Comparison of ENCODE assay signal across 28 cellular contexts in genomic region chr7:44094365-44094764, GRCh38. TPM values are rescaled to one million over a fixed set of nuclear protein-coding genes. Genes with fewer than 3 reads are reported as not detected.
A peak's percentile ranks its signal among the peaks of the same experiment; 100 is the strongest.
DNase-seq lines count a peak whose midpoint lies in the region; ATAC-seq, FAIRE-seq and TF ChIP-seq lines count a peak whose summit lies in the region.
"Had no signal": no experiment of that assay in that cellular context is flagged by ENCODE, and none has a peak within 500 bp of the region (broad histone marks: within the 10 kb centered on the region; RNA-seq: fewer than 3 reads in every experiment).

No MANE protein-coding gene starts in this region.

- H3K4me3 ChIP-seq in astrocyte (ENCODE audit: insufficient read depth, low read depth, low read length) (no peak overlapping the region), thymus (ENCODE audit: low read length) (no peak overlapping the region)
- H3K4me3 ChIP-seq: esophagus squamous epithelium, K562, psoas muscle, SJSA1 had no signal

- H3K4me1 Mint-ChIP-seq in astrocyte (ENCODE audit: low read depth, unreplicated experiment) (peaks cover 7% of the 10 kb centered on the region), nephron (peaks cover 27% of the 10 kb centered on the region)
- H3K4me1 Mint-ChIP-seq in activated CD8-positive, alpha-beta memory T cell treated with anti-CD3 and anti-CD28 coated beads, Interleukin-2, amount 10 ng/mL, durations not matched to agents 7 days and 5 days = peaks cover 24% of the 10 kb centered on the region

- H3K27ac Mint-ChIP-seq in astrocyte (ENCODE audit: unreplicated experiment) (no peak overlapping the region), nephron (peak overlapping the region; percentile 36 to 89 (median 84))
- H3K27ac Mint-ChIP-seq in activated CD8-positive, alpha-beta memory T cell treated with anti-CD3 and anti-CD28 coated beads, Interleukin-2, amount 10 ng/mL, durations not matched to agents 7 days and 5 days = no peak overlapping the region
- H3K27ac Mint-ChIP-seq: activated T-cell treated with anti-CD3 and anti-CD28 coated beads, Interleukin-2, amount 50 U/mL, for 72 hours; endodermal cell; T-helper 17 cell had no signal

- CTCF ChIA-PET in activated CD8-positive, alpha-beta memory T cell treated with anti-CD3 and anti-CD28 coated beads, Interleukin-2, amount 10 ng/mL, durations not matched to agents 7 days and 5 days (lab: Charles Lee) = no interaction called here

- TF ChIP-seq CTCF in astrocyte (IDR thresholded peaks at IDR 0.05; ENCODE audit: insufficient read depth, low read depth, low read length) = no peak
- TF ChIP-seq CTCF in nephron (IDR thresholded peaks at IDR 0.05; ENCODE audit: unreplicated experiment in 3 of 3) = no peak

- H3K36me3 ChIP-seq in KOPT-K1 (ENCODE audit: insufficient read depth, low read length) (no peaks in the 10 kb centered on the region), astrocyte (ENCODE audit: insufficient read depth, low read length) (no peaks in the 10 kb centered on the region), thymus (ENCODE audit: control insufficient read depth, insufficient read depth) (no peaks in the 10 kb centered on the region)
- H3K36me3 ChIP-seq: esophagus squamous epithelium, neutrophil, SJSA1 had no signal

- peaks cover 10% of the 10 kb centered on the region for H3K9me3 ChIP-seq in KOPT-K1 (ENCODE audit: insufficient read depth, low read length, poor library complexity, severe bottlenecking)
- no peaks in the 10 kb centered on the region for H3K9me3 ChIP-seq in astrocyte (ENCODE audit: insufficient read depth, low read depth, low read length)
- H3K9me3 ChIP-seq in thymus (ENCODE audit: control insufficient read depth) = no peaks in the 10 kb centered on the region
- H3K9me3 ChIP-seq: esophagus squamous epithelium, neutrophil, psoas muscle, SJSA1 had no signal

- H3K9me3 Mint-ChIP-seq in astrocyte (ENCODE audit: unreplicated experiment) = peaks cover 3% of the 10 kb centered on the region
- H3K9me3 Mint-ChIP-seq in nephron = no peaks in the 10 kb centered on the region
- H3K9me3 Mint-ChIP-seq in activated CD8-positive, alpha-beta memory T cell treated with anti-CD3 and anti-CD28 coated beads, Interleukin-2, amount 10 ng/mL, durations not matched to agents 7 days and 5 days (ENCODE audit: low read depth) = no peaks in the 10 kb centered on the region
- H3K9me3 Mint-ChIP-seq: activated T-cell treated with anti-CD3 and anti-CD28 coated beads, Interleukin-2, amount 50 U/mL, for 72 hours; endodermal cell had no signal

- H3K27ac ChIP-seq in KOPT-K1 (ENCODE audit: low read depth, low read length, poor library complexity, severe bottlenecking) = peak overlapping the region; percentile 100
- H3K27ac ChIP-seq in astrocyte (ENCODE audit: low read depth, low read length) = no peak overlapping the region
- H3K27ac ChIP-seq in thymus (ENCODE audit: low read depth) = peak overlapping the region; percentile 36
- H3K27ac ChIP-seq: neutrophil, psoas muscle, SJSA1 had no signal

- H3K4me2 ChIP-seq in astrocyte (ENCODE audit: low read length) = no peak overlapping the region

- H3K27me3 ChIP-seq in astrocyte (ENCODE audit: insufficient read depth, low read length) (no peaks in the 10 kb centered on the region), thymus (ENCODE audit: control insufficient read depth, insufficient read depth) (no peaks in the 10 kb centered on the region)
- H3K27me3 ChIP-seq: esophagus squamous epithelium, SJSA1 had no signal

- FAIRE-seq in astrocyte (lab: Jason Lieb, UNC) = no peak
- FAIRE-seq: bronchial epithelial cell, K562 had no signal

- H3K36me3 Mint-ChIP-seq in astrocyte (ENCODE audit: low read depth, unreplicated experiment) (no peaks in the 10 kb centered on the region), nephron (ENCODE audit: low read depth) (no peaks in the 10 kb centered on the region)
- H3K36me3 Mint-ChIP-seq in activated CD8-positive, alpha-beta memory T cell treated with anti-CD3 and anti-CD28 coated beads, Interleukin-2, amount 10 ng/mL, durations not matched to agents 7 days and 5 days = no peaks in the 10 kb centered on the region
- H3K36me3 Mint-ChIP-seq: CD14-positive monocyte had no signal

- H3K27me3 Mint-ChIP-seq in astrocyte (ENCODE audit: low read depth, unreplicated experiment) (no peaks in the 10 kb centered on the region), nephron (ENCODE audit: low read depth) (peaks cover 4% of the 10 kb centered on the region)
- no peaks in the 10 kb centered on the region for H3K27me3 Mint-ChIP-seq in activated CD8-positive, alpha-beta memory T cell treated with anti-CD3 and anti-CD28 coated beads, Interleukin-2, amount 10 ng/mL, durations not matched to agents 7 days and 5 days

- H3K4me3 Mint-ChIP-seq in astrocyte (ENCODE audit: unreplicated experiment) = peak overlapping the region; percentile 21
- H3K4me3 Mint-ChIP-seq in nephron = no peak overlapping the region
- no peak overlapping the region for H3K4me3 Mint-ChIP-seq in activated CD8-positive, alpha-beta memory T cell treated with anti-CD3 and anti-CD28 coated beads, Interleukin-2, amount 10 ng/mL, durations not matched to agents 7 days and 5 days
- H3K4me3 Mint-ChIP-seq: activated T-cell treated with anti-CD3 and anti-CD28 coated beads, Interleukin-2, amount 50 U/mL, for 72 hours; CD14-positive monocyte; endodermal cell; T-helper 17 cell had no signal

- no peak overlapping the region for H2AFZ ChIP-seq in astrocyte (ENCODE audit: low read depth, low read length)

- no peak overlapping the region for H3K9ac ChIP-seq in astrocyte (ENCODE audit: low read length)

- ATAC-seq in activated CD8-positive, alpha-beta memory T cell treated with anti-CD3 and anti-CD28 coated beads, Interleukin-2, amount 10 ng/mL, durations not matched to agents 7 days and 5 days = no peak
- ATAC-seq in HG03378 (IDR thresholded peaks at IDR 0.05; ENCODE audit: unreplicated experiment) = no peak
- ATAC-seq: activated T-cell treated with anti-CD3 and anti-CD28 coated beads, Interleukin-2, amount 50 U/mL, for 72 hours; K562; psoas muscle; T-helper 17 cell had no signal

- DNase-seq in astrocyte (ENCODE audit: low read depth) (no peak), HuH-7.5 (ENCODE audit: low spot score) (no peak), Kasumi-1 (lab: John Stamatoyannopoulos, UW) (no peak)
- DNase-seq in activated CD8-positive, alpha-beta memory T cell treated with anti-CD3 and anti-CD28 coated beads, Interleukin-2, amount 10 ng/mL, durations not matched to agents 7 days and 5 days = no peak
- DNase-seq: activated CD4-positive, alpha-beta T cell treated with anti-CD3 and anti-CD28 coated beads for 4 hours; activated naive CD4-positive, alpha-beta T cell treated with Interleukin-2 at 50 U/mL for 16 hours; activated T-cell treated with anti-CD3 and anti-CD28 coated beads, Interleukin-2, amount 50 U/mL, for 72 hours; cortex of kidney; endodermal cell; esophagus squamous epithelium; HCEC 1CT; kidney glomerular epithelial cell; NCI-H1694; NCI-H2171; NCI-H524; stimulated activated CD4-positive, alpha-beta T cell treated with anti-CD3 and anti-CD28 coated beads, Interleukin-1b, Interleukin-23, amount 100 ng/mL, for 48 hours had no signal

- H3K79me2 ChIP-seq in astrocyte (ENCODE audit: insufficient read depth, low read length) = no peaks in the 10 kb centered on the region

- WGBS in thymus = 93% methylated on average over 2 of the region's 2 CpGs

- no peaks in the 10 kb centered on the region for H4K20me1 ChIP-seq in astrocyte (ENCODE audit: insufficient read depth, low read length)

- H3K4me1 ChIP-seq in astrocyte (ENCODE audit: insufficient read depth, low read length) = peaks cover 2% of the 10 kb centered on the region
- peaks cover 64% of the 10 kb centered on the region for H3K4me1 ChIP-seq in thymus (ENCODE audit: control insufficient read depth, insufficient read depth, low read length)

RNA-seq across cellular contexts. Expression of gene AEBP1, which starts 9.8 kb away (rescaled TPM):
- 65.0 and 102 TPM in 2 replicates for total RNA-seq in astrocyte
- 126 TPM for polyA plus RNA-seq in thymus
- total RNA-seq in activated CD8-positive, alpha-beta memory T cell treated with anti-CD3 and anti-CD28 coated beads, Interleukin-2, amount 10 ng/mL, durations not matched to agents 7 days and 5 days = 1 to 10 TPM; 4.0 to 6.6 TPM
- total RNA-seq: SJSA1 had no signal
- polyA plus RNA-seq: CD14-positive monocyte had no signal

RNA-seq across cellular contexts. Expression of gene POLM, which starts 12.0 kb away (rescaled TPM):
- total RNA-seq in astrocyte = 9.6 and 10.6 TPM in 2 replicates
- polyA plus RNA-seq in thymus = 38.6 TPM
- total RNA-seq in activated CD8-positive, alpha-beta memory T cell treated with anti-CD3 and anti-CD28 coated beads, Interleukin-2, amount 10 ng/mL, durations not matched to agents 7 days and 5 days = 10 to 100 TPM; 41.8 to 41.9 TPM

RNA-seq across cellular contexts. Expression of gene POLD2, which starts 29.0 kb away (rescaled TPM):
- 59.9 and 67.7 TPM in 2 replicates for total RNA-seq in astrocyte
- 44.0 TPM for polyA plus RNA-seq in thymus
- 100 to 1,000 TPM; 130 to 158 TPM for total RNA-seq in activated CD8-positive, alpha-beta memory T cell treated with anti-CD3 and anti-CD28 coated beads, Interleukin-2, amount 10 ng/mL, durations not matched to agents 7 days and 5 days

RNA-seq across cellular contexts. Expression of gene PGAM2, which starts 29.0 kb away (rescaled TPM):
- 0.70 and 0.79 TPM in 2 replicates for total RNA-seq in astrocyte
- 5.7 TPM for polyA plus RNA-seq in thymus
- total RNA-seq in activated CD8-positive, alpha-beta memory T cell treated with anti-CD3 and anti-CD28 coated beads, Interleukin-2, amount 10 ng/mL, durations not matched to agents 7 days and 5 days = under 1 TPM in 1 of 2 experiments, not detected in 1; 0.58 TPM
- total RNA-seq: K562 had no signal
- polyA plus RNA-seq: AG04450, CD14-positive monocyte, K562 had no signal

RNA-seq across cellular contexts. Expression of gene MYL7, which starts 46.8 kb away (rescaled TPM):
- total RNA-seq in astrocyte = 60.0 and 63.0 TPM in 2 replicates
- polyA plus RNA-seq in thymus = 0.73 TPM
- total RNA-seq in activated CD8-positive, alpha-beta memory T cell treated with anti-CD3 and anti-CD28 coated beads, Interleukin-2, amount 10 ng/mL, durations not matched to agents 7 days and 5 days = not detected
- total RNA-seq: activated T-cell treated with anti-CD3 and anti-CD28 coated beads, Interleukin-2, amount 50 U/mL, for 72 hours; bronchial epithelial cell; esophagus squamous epithelium; K562; SJSA1; T-helper 17 cell had no signal
- polyA plus RNA-seq: AG04450, CD14-positive monocyte, K562 had no signal

Comparison
In these comparisons a context has a peak if more than half of its experiments do, and no peak if none do; other contexts are left out.
1. H3K27ac Mint-ChIP-seq: peak in nephron (3 of 3); none in astrocyte (single experiment) and activated CD8-positive, alpha-beta memory T cell treated with anti-CD3 and anti-CD28 coated beads, Interleukin-2, amount 10 ng/mL, durations not matched to agents 7 days and 5 days (single experiment).